8 cellular contexts compared by ENCODE assay signal in genomic region chr1:32650752-32651460, GRCh38. TPM values are rescaled to one million over a fixed set of nuclear protein-coding genes. Genes with fewer than 3 reads are reported as not detected.
DNase-seq lines count a peak whose midpoint lies in the region; ATAC-seq lines count a peak whose summit lies in the region.

RBBP4 (plus strand) TSS chr1:32651208; CDS start chr1:32651307, 99 bp downstream.

- H3K4me3 Mint-ChIP-seq in activated CD8-positive, alpha-beta memory T cell treated with anti-CD3 and anti-CD28 coated beads, Interleukin-2, amount 10 ng/mL, durations not matched to agents 7 days and 5 days = peak within 1 kb of the TSS; percentile 90

- ATAC-seq in GM21381 (IDR thresholded peaks at IDR 0.05; ENCODE audit: unreplicated experiment) = peak; percentile 79
- ATAC-seq in activated CD8-positive, alpha-beta memory T cell treated with anti-CD3 and anti-CD28 coated beads, Interleukin-2, amount 10 ng/mL, durations not matched to agents 7 days and 5 days = peak; percentile 91

- H3K4me1 Mint-ChIP-seq in activated CD8-positive, alpha-beta memory T cell treated with anti-CD3 and anti-CD28 coated beads, Interleukin-2, amount 10 ng/mL, durations not matched to agents 7 days and 5 days = peaks cover 52% of the 10 kb centered on the region

- no peaks in the 10 kb centered on the region for H3K9me3 Mint-ChIP-seq in activated CD8-positive, alpha-beta memory T cell treated with anti-CD3 and anti-CD28 coated beads, Interleukin-2, amount 10 ng/mL, durations not matched to agents 7 days and 5 days (ENCODE audit: low read depth)

- CTCF ChIA-PET in activated CD8-positive, alpha-beta memory T cell treated with anti-CD3 and anti-CD28 coated beads, Interleukin-2, amount 10 ng/mL, durations not matched to agents 7 days and 5 days (lab: Charles Lee) = interaction anchor here (0.8 to 2.5 kb wide), 4 partner anchors 13 to 133 kb away, joined by 4 to 14 read pairs (median 4); no protein-coding TSS in a partner anchor

- peak within 1 kb of the TSS; percentile 95 for H3K9ac ChIP-seq in NT2/D1 (ENCODE audit: insufficient read length, low read depth)
- peak within 1 kb of the TSS; percentile 97 for H3K9ac ChIP-seq in endocrine pancreas (ENCODE audit: control insufficient read depth, insufficient read depth, low read length)

- no peaks in the 10 kb centered on the region for H3K27me3 Mint-ChIP-seq in activated CD8-positive, alpha-beta memory T cell treated with anti-CD3 and anti-CD28 coated beads, Interleukin-2, amount 10 ng/mL, durations not matched to agents 7 days and 5 days

- peaks cover 52% of the 10 kb centered on the region for H3K36me3 ChIP-seq in NT2/D1 (ENCODE audit: insufficient read depth, insufficient read length, low read length)
- H3K36me3 ChIP-seq in endocrine pancreas (ENCODE audit: control insufficient read depth, insufficient read depth, low read length) = no peaks in the 10 kb centered on the region

- H3K27me3 ChIP-seq in NT2/D1 (ENCODE audit: insufficient read depth, insufficient read length) (no peaks in the 10 kb centered on the region), endocrine pancreas (ENCODE audit: control insufficient read depth, insufficient read depth, low read length) (no peaks in the 10 kb centered on the region)

- peak; percentile 97 for DNase-seq in COR-L47 (lab: John Stamatoyannopoulos, UW)
- DNase-seq in HUDEP-2 (lab: John Stamatoyannopoulos, UW; ENCODE audit: unreplicated experiment in 76 of 76) = peak; percentile 46 to 99 (median 96)
- DNase-seq in NT2/D1 (ENCODE audit: low read depth, low spot score) = peak; percentile 99
- DNase-seq in activated CD8-positive, alpha-beta memory T cell treated with anti-CD3 and anti-CD28 coated beads, Interleukin-2, amount 10 ng/mL, durations not matched to agents 7 days and 5 days = peak; percentile 99
- peak; percentile 99 for DNase-seq in mesenteric fat pad (ENCODE audit: low spot score)
- DNase-seq in stimulated activated CD8-positive, alpha-beta memory T cell treated with anti-CD3 and anti-CD28 coated beads, Interleukin-15, amount 100 ng/mL, for 24 hours (ENCODE audit: low read depth) = peak; percentile 98

- peak within 1 kb of the TSS; percentile 99 for H3K27ac Mint-ChIP-seq in activated CD8-positive, alpha-beta memory T cell treated with anti-CD3 and anti-CD28 coated beads, Interleukin-2, amount 10 ng/mL, durations not matched to agents 7 days and 5 days

- H3K9me3 ChIP-seq in NT2/D1 (ENCODE audit: insufficient read depth, low read length) (no peaks in the 10 kb centered on the region), endocrine pancreas (ENCODE audit: control insufficient read depth, low read length) (no peaks in the 10 kb centered on the region)

- H3K4me1 ChIP-seq in NT2/D1 (ENCODE audit: insufficient read depth, insufficient read length) (peaks cover 3% of the 10 kb centered on the region), endocrine pancreas (ENCODE audit: control insufficient read depth, insufficient read depth, low read length) (peaks cover 4% of the 10 kb centered on the region)

- peaks cover 47% of the 10 kb centered on the region for H3K36me3 Mint-ChIP-seq in activated CD8-positive, alpha-beta memory T cell treated with anti-CD3 and anti-CD28 coated beads, Interleukin-2, amount 10 ng/mL, durations not matched to agents 7 days and 5 days

- H3K4me3 ChIP-seq in NT2/D1 (ENCODE audit: insufficient read length, low read depth) (peak within 1 kb of the TSS; percentile 96), endocrine pancreas (ENCODE audit: control insufficient read depth, insufficient read depth, low read length) (peak within 1 kb of the TSS; percentile 97)

RNA-seq across cellular contexts. Expression of gene RBBP4, which starts in this region (rescaled TPM):
- total RNA-seq in activated CD8-positive, alpha-beta memory T cell treated with anti-CD3 and anti-CD28 coated beads, Interleukin-2, amount 10 ng/mL, durations not matched to agents 7 days and 5 days = 100 to 1,000 TPM; 284 to 336 TPM
- 95.2 TPM for total RNA-seq in mesenteric fat pad

Comparison
In these comparisons a context has a peak if more than half of its experiments do, and no peak if none do; other contexts are left out.
1. Peak in every context shown above with its lines: DNase-seq, ATAC-seq and H3K4me3 ChIP-seq.